Comparison of ENCODE assay signal across 29 cellular contexts in genomic region chr11:250274-250673, GRCh38. TPM values are rescaled to one million over a fixed set of nuclear protein-coding genes. Genes with fewer than 3 reads are reported as not detected.
A peak's percentile ranks its signal among the peaks of the same experiment; 100 is the strongest.
DNase-seq lines count a peak whose midpoint lies in the region; ATAC-seq, FAIRE-seq and TF ChIP-seq lines count a peak whose summit lies in the region.
"Had no signal": no experiment of that assay in that cellular context is flagged by ENCODE, and none has a peak within 500 bp of the region (broad histone marks: within the 10 kb centered on the region; RNA-seq: fewer than 3 reads in every experiment).

No MANE protein-coding gene starts in this region.

- H3K4me2 ChIP-seq in K562 (ENCODE audit: insufficient read depth, low read length) (no peak overlapping the region), osteoblast (ENCODE audit: insufficient read depth, low read length) (no peak overlapping the region)

- H3K9me1 ChIP-seq in K562 (ENCODE audit: control insufficient read depth, insufficient read depth, low read length) = no peaks in the 10 kb centered on the region

- H3K4me3 ChIP-seq in K562 (no peak overlapping the region), osteoblast (ENCODE audit: insufficient read depth, low read length) (no peak overlapping the region)
- H3K4me3 ChIP-seq: body of pancreas, GM23248, lower lobe of right lung, pancreas, SJSA1, suprapubic skin, upper lobe of right lung had no signal

- FAIRE-seq in K562 (lab: Jason Lieb, UNC) = no peak
- FAIRE-seq: A204.1, GM19239, pancreas had no signal

- H3K36me3 Mint-ChIP-seq in activated CD8-positive, alpha-beta T cell treated with anti-CD3 and anti-CD28 coated beads, Interleukin-2, amount 10 ng/mL, durations not matched to agents 7 days and 5 days (ENCODE audit: low read depth) = peaks cover 77% of the 10 kb centered on the region
- H3K36me3 Mint-ChIP-seq in activated CD8-positive, alpha-beta T cell treated with anti-CD3 and anti-CD28 coated beads for 36 hours (ENCODE audit: low read depth) = peaks cover 61% of the 10 kb centered on the region
- H3K36me3 Mint-ChIP-seq in HFFc6 (ENCODE audit: low read depth) (peaks cover 33% of the 10 kb centered on the region), osteocyte (ENCODE audit: unreplicated experiment) (peaks cover 55% of the 10 kb centered on the region)

- TF ChIP-seq CTCF in activated CD8-positive, alpha-beta T cell treated with anti-CD3 and anti-CD28 coated beads for 36 hours (IDR thresholded peaks at IDR 0.05) = no peak
- TF ChIP-seq CTCF in HFFc6 (IDR thresholded peaks at IDR 0.05) (no peak), K562 (IDR thresholded peaks at IDR 0.05 in 2 of 3, conservative IDR thresholded peaks at IDR 0.05 in 1 of 3; ENCODE audit: insufficient read depth in 2 of 3, low read depth in 1 of 3, low read length in 3 of 3) (no peak), osteocyte (IDR thresholded peaks at IDR 0.05) (no peak), osteoblast (IDR thresholded peaks at IDR 0.05; ENCODE audit: extremely low read depth, low read depth, low read length) (no peak)

- H3K27me3 ChIP-seq in K562 (ENCODE audit: control insufficient read depth in 2 of 2, insufficient read depth in 2 of 2, low read length in 2 of 2) (no peaks in the 10 kb centered on the region), osteoblast (ENCODE audit: insufficient read depth, low read length) (no peaks in the 10 kb centered on the region)
- H3K27me3 ChIP-seq: body of pancreas, pancreas, SJSA1, suprapubic skin, upper lobe of right lung had no signal

- CTCF ChIA-PET in activated CD8-positive, alpha-beta T cell treated with anti-CD3 and anti-CD28 coated beads, Interleukin-2, amount 10 ng/mL, durations not matched to agents 7 days and 5 days (lab: Charles Lee) = interaction anchor here (0.8 to 5.1 kb wide), 37 partner anchors 10 to 268 kb away, joined by 3 to 86 read pairs (median 9); partner anchors contain the start of genes BET1L, IFITM2, IFITM5 and NLRP6
- CTCF ChIA-PET in activated CD8-positive, alpha-beta T cell treated with anti-CD3 and anti-CD28 coated beads for 36 hours (lab: Charles Lee) = interaction anchor here (0.7 to 5.1 kb wide), 43 partner anchors 8 to 223 kb away, joined by 3 to 71 read pairs (median 10); partner anchors contain the start of genes ANO9, BET1L, IFITM2 and IFITM5
- CTCF ChIA-PET in K562 (lab: Yijun Ruan, JAX; ENCODE audit: low intra/inter-chr PET ratio) = interaction anchor here (0.6 to 1.1 kb wide), 2 partner anchors 40 to 111 kb away, joined by 3 read pairs; no protein-coding TSS in a partner anchor

- TF ChIP-seq POLR2A in K562 (conservative IDR thresholded peaks at IDR 0.05) = no peak

- in situ Hi-C loops in K562 (cut with MboI) = loop anchor here (5.0 kb wide), 1 partner anchor 107 kb away; no protein-coding TSS in a partner anchor

- no peaks in the 10 kb centered on the region for H3K27me3 Mint-ChIP-seq in activated CD8-positive, alpha-beta T cell treated with anti-CD3 and anti-CD28 coated beads, Interleukin-2, amount 10 ng/mL, durations not matched to agents 7 days and 5 days (ENCODE audit: low read depth)
- H3K27me3 Mint-ChIP-seq in activated CD8-positive, alpha-beta T cell treated with anti-CD3 and anti-CD28 coated beads for 36 hours = no peaks in the 10 kb centered on the region
- H3K27me3 Mint-ChIP-seq in HFFc6 (ENCODE audit: insufficient read depth) (no peaks in the 10 kb centered on the region; the same call in 1 of the 2 replicates), osteocyte (ENCODE audit: unreplicated experiment) (no peaks in the 10 kb centered on the region)
- H3K27me3 Mint-ChIP-seq: central memory CD8-positive, alpha-beta T cell; stimulated activated naive B cell treated with anti-CD40 and anti-IgM and Interleukin-4, amounts not matched to agents 10 μg/mL and 1 μg/mL and 100 μg/mL, for 72 hours had no signal

- H3K9ac ChIP-seq in K562 (ENCODE audit: insufficient read depth in 1 of 2, low read depth in 2 of 2, low read length in 2 of 2) = no peak overlapping the region
- H3K9ac ChIP-seq: GM23248 had no signal

- H4K20me1 ChIP-seq in K562 (replicated peaks; ENCODE audit: control insufficient read depth, insufficient read depth, low read length) (no peaks in the 10 kb centered on the region), osteoblast (ENCODE audit: insufficient read depth, low read length) (peaks cover 5% of the 10 kb centered on the region)

- no peak for DNase-seq in activated CD8-positive, alpha-beta T cell treated with anti-CD3 and anti-CD28 coated beads, Interleukin-2, amount 10 ng/mL, durations not matched to agents 7 days and 5 days
- DNase-seq in activated CD8-positive, alpha-beta T cell treated with anti-CD3 and anti-CD28 coated beads for 36 hours = no peak
- DNase-seq in HFFc6 (no peak), K562 (ENCODE audit: extremely low read depth in 1 of 4, low spot score in 3 of 4) (no peak), osteocyte (ENCODE audit: extremely low spot score, unreplicated experiment) (peak; percentile 51), hippocampal formation (lab: John Stamatoyannopoulos, UW) (no peak), osteoblast (ENCODE audit: insufficient read length, low spot score, missing footprints) (no peak), NCI-H345 treated with DMSO at 0.1 percent for 48 hours (lab: John Stamatoyannopoulos, UW; ENCODE audit: unreplicated experiment) (no peak)
- DNase-seq: activated gamma-delta T cell, DMS 273 treated with DMSO at 0.1 percent for 48 hours, kidney glomerular epithelial cell, NCI-H146, NCI-H226, upper lobe of right lung had no signal

- no TSS peak for BruUV-seq in K562 (replicated peaks; lab: Mats Ljungman, UMichigan)

- H2AFZ ChIP-seq in K562 (ENCODE audit: low read depth, low read length) (no peak overlapping the region), osteoblast (ENCODE audit: low read length) (no peak overlapping the region)
- H2AFZ ChIP-seq: GM23248 had no signal

- POLR2A ChIA-PET in activated CD8-positive, alpha-beta T cell treated with anti-CD3 and anti-CD28 coated beads, Interleukin-2, amount 10 ng/mL, durations not matched to agents 7 days and 5 days (lab: Charles Lee) = interaction anchor here (0.6 to 3.0 kb wide), 15 partner anchors 11 to 200 kb away, joined by 3 to 36 read pairs (median 5); partner anchors contain the start of genes BET1L, NLRP6, PGGHG and PSMD13
- POLR2A ChIA-PET in activated CD8-positive, alpha-beta T cell treated with anti-CD3 and anti-CD28 coated beads for 36 hours (lab: Charles Lee) = interaction anchor here (0.7 to 3.9 kb wide), 13 partner anchors 9 to 113 kb away, joined by 3 to 24 read pairs (median 6); partner anchors contain the start of genes IFITM2, NLRP6, PSMD13 and SIRT3
- POLR2A ChIA-PET in K562 (lab: Yijun Ruan, JAX) = interaction anchor here (0.6 to 2.0 kb wide), 11 partner anchors 10 to 216 kb away, joined by 3 to 9 read pairs (median 3); partner anchors contain the start of genes BET1L, PSMD13 and RIC8A

- H3K4me1 ChIP-seq in K562 (replicated peaks in 1 of 2; ENCODE audit: control insufficient read depth in 2 of 2, insufficient read depth in 2 of 2, low read length in 2 of 2) = no peaks in the 10 kb centered on the region
- no peaks in the 10 kb centered on the region for H3K4me1 ChIP-seq in osteoblast (ENCODE audit: insufficient read depth, low read length)
- H3K4me1 ChIP-seq: body of pancreas, lower lobe of right lung, pancreas, SJSA1, suprapubic skin, upper lobe of right lung had no signal

- WGBS in K562 (ENCODE audit: insufficient coverage, low coverage, missing lambda C conversion rate) = 85% methylated on average over 5 of the region's 5 CpGs

- peaks cover 86% of the 10 kb centered on the region for H3K36me3 ChIP-seq in K562 (ENCODE audit: control insufficient read depth, insufficient read depth, low read length)
- H3K36me3 ChIP-seq in osteoblast (ENCODE audit: insufficient read depth, low read length) = peaks cover 76% of the 10 kb centered on the region

- H3K9me3 ChIP-seq in K562 (replicated peaks; ENCODE audit: control insufficient read depth, insufficient read depth, low read depth, low read length) (no peaks in the 10 kb centered on the region), osteoblast (ENCODE audit: low read depth, low read length) (no peaks in the 10 kb centered on the region)
- H3K9me3 ChIP-seq: body of pancreas, lower lobe of right lung, pancreas, SJSA1, suprapubic skin, upper lobe of right lung had no signal

- H3K9me3 Mint-ChIP-seq in activated CD8-positive, alpha-beta T cell treated with anti-CD3 and anti-CD28 coated beads, Interleukin-2, amount 10 ng/mL, durations not matched to agents 7 days and 5 days (ENCODE audit: insufficient read depth) = no peaks in the 10 kb centered on the region
- no peaks in the 10 kb centered on the region for H3K9me3 Mint-ChIP-seq in activated CD8-positive, alpha-beta T cell treated with anti-CD3 and anti-CD28 coated beads for 36 hours
- no peaks in the 10 kb centered on the region for H3K9me3 Mint-ChIP-seq in HFFc6
- H3K9me3 Mint-ChIP-seq in osteocyte (ENCODE audit: unreplicated experiment) = no peaks in the 10 kb centered on the region
- H3K9me3 Mint-ChIP-seq: activated T-cell treated with anti-CD3 and anti-CD28 coated beads, Interleukin-2, amount 50 U/mL, for 4 hours; central memory CD8-positive, alpha-beta T cell; nephron; stimulated activated naive B cell treated with anti-CD40 and anti-IgM and Interleukin-4, amounts not matched to agents 10 μg/mL and 1 μg/mL and 100 μg/mL, for 72 hours had no signal

- TF ChIP-seq RAD21 in K562 (CRISPR knock-in tag; conservative IDR thresholded peaks at IDR 0.05 in 1 of 2, IDR thresholded peaks at IDR 0.05 in 1 of 2) = no peak

- peaks cover 21% of the 10 kb centered on the region for H3K4me1 Mint-ChIP-seq in activated CD8-positive, alpha-beta T cell treated with anti-CD3 and anti-CD28 coated beads, Interleukin-2, amount 10 ng/mL, durations not matched to agents 7 days and 5 days (ENCODE audit: low read depth)
- peaks cover 20% of the 10 kb centered on the region for H3K4me1 Mint-ChIP-seq in activated CD8-positive, alpha-beta T cell treated with anti-CD3 and anti-CD28 coated beads for 36 hours (ENCODE audit: low read depth)
- H3K4me1 Mint-ChIP-seq in HFFc6 (ENCODE audit: low read depth) = no peaks in the 10 kb centered on the region
- no peaks in the 10 kb centered on the region for H3K4me1 Mint-ChIP-seq in osteocyte (ENCODE audit: unreplicated experiment)
- H3K4me1 Mint-ChIP-seq: nephron had no signal

- no peak overlapping the region for H3K27ac ChIP-seq in K562 (ENCODE audit: extremely low read depth, low read depth, low read length)
- H3K27ac ChIP-seq in osteoblast (ENCODE audit: low read depth, low read length) = no peak overlapping the region
- H3K27ac ChIP-seq: body of pancreas, GM23248, lower lobe of right lung, pancreas, SJSA1, suprapubic skin, upper lobe of right lung had no signal

- H3K79me2 ChIP-seq in K562 (ENCODE audit: control insufficient read depth, insufficient read depth, low read length) = no peaks in the 10 kb centered on the region
- peaks cover 2% of the 10 kb centered on the region for H3K79me2 ChIP-seq in osteoblast (ENCODE audit: insufficient read depth, low read length)

- no peak overlapping the region for H3K4me3 Mint-ChIP-seq in activated CD8-positive, alpha-beta T cell treated with anti-CD3 and anti-CD28 coated beads, Interleukin-2, amount 10 ng/mL, durations not matched to agents 7 days and 5 days
- H3K4me3 Mint-ChIP-seq in activated CD8-positive, alpha-beta T cell treated with anti-CD3 and anti-CD28 coated beads for 36 hours = no peak overlapping the region
- H3K4me3 Mint-ChIP-seq in HFFc6 (no peak overlapping the region), osteocyte (ENCODE audit: unreplicated experiment) (no peak overlapping the region)
- H3K4me3 Mint-ChIP-seq: central memory CD8-positive, alpha-beta T cell; nephron; stimulated activated naive B cell treated with anti-CD40 and anti-IgM and Interleukin-4, amounts not matched to agents 10 μg/mL and 1 μg/mL and 100 μg/mL, for 72 hours had no signal

- H3K27ac Mint-ChIP-seq in activated CD8-positive, alpha-beta T cell treated with anti-CD3 and anti-CD28 coated beads, Interleukin-2, amount 10 ng/mL, durations not matched to agents 7 days and 5 days = peak overlapping the region; percentile 79
- no peak overlapping the region for H3K27ac Mint-ChIP-seq in activated CD8-positive, alpha-beta T cell treated with anti-CD3 and anti-CD28 coated beads for 36 hours
- peak overlapping the region; percentile 20; the same call in 1 of the 2 replicates for H3K27ac Mint-ChIP-seq in HFFc6
- no peak overlapping the region for H3K27ac Mint-ChIP-seq in osteocyte (ENCODE audit: unreplicated experiment)
- H3K27ac Mint-ChIP-seq: nephron; stimulated activated naive B cell treated with anti-CD40 and anti-IgM and Interleukin-4, amounts not matched to agents 10 μg/mL and 1 μg/mL and 100 μg/mL, for 72 hours had no signal

- intact Hi-C loops in activated CD8-positive, alpha-beta T cell treated with anti-CD3 and anti-CD28 coated beads for 36 hours (cut with micrococcal nuclease) = no loop called here
- intact Hi-C loops in K562 (cut with micrococcal nuclease) = no loop called here

- peak; percentile 23 for ATAC-seq in activated CD8-positive, alpha-beta T cell treated with anti-CD3 and anti-CD28 coated beads, Interleukin-2, amount 10 ng/mL, durations not matched to agents 7 days and 5 days
- no peak for ATAC-seq in activated CD8-positive, alpha-beta T cell treated with anti-CD3 and anti-CD28 coated beads for 36 hours
- peak; percentile 11; the same call in 2 of the 3 replicates for ATAC-seq in K562

- TF ChIP-seq EP300 in K562 (IDR thresholded peaks at IDR 0.05; ENCODE audit: low read length) = no peak

RNA-seq across cellular contexts. Expression of gene PSMD13, which starts 13.5 kb away (rescaled TPM):
- 100 to 1,000 TPM; 164 to 173 TPM for total RNA-seq in activated CD8-positive, alpha-beta T cell treated with anti-CD3 and anti-CD28 coated beads, Interleukin-2, amount 10 ng/mL, durations not matched to agents 7 days and 5 days
- total RNA-seq in activated CD8-positive, alpha-beta T cell treated with anti-CD3 and anti-CD28 coated beads for 36 hours = 100 to 1,000 TPM; 220 to 228 TPM
- 100 to 1,000 TPM; 167 to 180 (median 172) TPM for total RNA-seq in HFFc6 (2021; fragmentation: NEBNext Ultra II Directional; extraction: Animal tissue kit (Norgen Biotek cat#: 25700))
- 209 and 273 TPM in 2 replicates for total RNA-seq in K562 (2011; cell fraction: chromatin; rRNA removed; ENCODE audit: low replicate concordance)
- 153 and 159 TPM in 2 replicates for total RNA-seq in K562 (2011; cell fraction: nucleolus; rRNA removed)
- 172 and 176 TPM in 2 replicates for total RNA-seq in K562 (2011; cell fraction: nucleoplasm; rRNA removed)
- total RNA-seq in K562 (2014; rRNA removed) (279 and 309 TPM in 2 replicates), K562 (2014; rRNA removed; fragmentation: Illumina TruSeq; extraction: Trizol) (199 and 209 TPM in 2 replicates), K562 (2015; rRNA removed; fragmentation: Illumina TruSeq; extraction: Trizol) (176 and 185 TPM in 2 replicates), K562 (2021) (236 and 254 TPM in 2 replicates), osteocyte (115 and 126 TPM in 2 replicates), osteoblast (110 and 117 TPM in 2 replicates)
- polyA plus RNA-seq in K562 (2011; rRNA removed) (225 and 267 TPM in 2 replicates), K562 (2014; fragmentation: Illumina TruSeq; extraction: Trizol) (225 and 237 TPM in 2 replicates), K562 (2014; fragmentation: Nextera tagmentation; extraction: Ambion mirVana) (100 to 1,000 TPM; 370 to 383 TPM), K562 (2014; rRNA removed) (292 and 304 TPM in 2 replicates)
- polyA plus RNA-seq in K562 (2011; cell fraction: cytosol; rRNA removed) = 208 and 225 TPM in 2 replicates
- 238 and 252 TPM in 2 replicates for polyA plus RNA-seq in K562 (2011; cell fraction: nucleus; rRNA removed)
- polyA plus RNA-seq in K562 (2012) = 146 and 216 TPM in 2 replicates
- 144 and 174 TPM in 2 replicates for polyA minus RNA-seq in K562 (2011; rRNA and poly(A)+ RNA removed)
- 61.1 and 89.0 TPM in 2 replicates for polyA minus RNA-seq in K562 (2011; cell fraction: cytosol; rRNA and poly(A)+ RNA removed)
- 54.5 and 75.3 TPM in 2 replicates for polyA minus RNA-seq in K562 (2011; cell fraction: nucleus; rRNA and poly(A)+ RNA removed)

RNA-seq across cellular contexts. Expression of gene SIRT3, which starts 14.1 kb away (rescaled TPM):
- 10 to 100 TPM; 13.1 to 15.0 TPM for total RNA-seq in activated CD8-positive, alpha-beta T cell treated with anti-CD3 and anti-CD28 coated beads, Interleukin-2, amount 10 ng/mL, durations not matched to agents 7 days and 5 days
- 10 to 100 TPM; 27.7 to 32.1 TPM for total RNA-seq in activated CD8-positive, alpha-beta T cell treated with anti-CD3 and anti-CD28 coated beads for 36 hours
- total RNA-seq in HFFc6 (2021; fragmentation: NEBNext Ultra II Directional; extraction: Animal tissue kit (Norgen Biotek cat#: 25700)) = 10 to 100 TPM in 4 of 6 experiments, 1 to 10 TPM in 2; 8.0 to 10.9 (median 10.2) TPM
- 63.3 and 67.6 TPM in 2 replicates for total RNA-seq in K562 (2011; cell fraction: chromatin; rRNA removed; ENCODE audit: low replicate concordance)
- total RNA-seq in K562 (2011; cell fraction: nucleolus; rRNA removed) = 36.5 and 39.2 TPM in 2 replicates
- 42.6 and 50.4 TPM in 2 replicates for total RNA-seq in K562 (2011; cell fraction: nucleoplasm; rRNA removed)
- total RNA-seq in K562 (2014; rRNA removed) = 13.3 and 14.5 TPM in 2 replicates
- total RNA-seq in K562 (2014; rRNA removed; fragmentation: Illumina TruSeq; extraction: Trizol) = 8.6 and 8.7 TPM in 2 replicates
- 8.2 and 10.0 TPM in 2 replicates for total RNA-seq in K562 (2015; rRNA removed; fragmentation: Illumina TruSeq; extraction: Trizol)
- total RNA-seq in K562 (2021) = 14.9 and 15.2 TPM in 2 replicates
- polyA plus RNA-seq in K562 (2011; rRNA removed) = 21.0 and 21.2 TPM in 2 replicates
- 28.7 and 34.0 TPM in 2 replicates for polyA plus RNA-seq in K562 (2011; cell fraction: cytosol; rRNA removed)
- polyA plus RNA-seq in K562 (2011; cell fraction: nucleus; rRNA removed) = 35.7 and 37.1 TPM in 2 replicates
- polyA plus RNA-seq in K562 (2012) = 19.8 and 24.0 TPM in 2 replicates
- 18.4 and 20.5 TPM in 2 replicates for polyA plus RNA-seq in K562 (2014; fragmentation: Illumina TruSeq; extraction: Trizol)
- 1 to 10 TPM; 1.9 to 2.9 TPM for polyA plus RNA-seq in K562 (2014; fragmentation: Nextera tagmentation; extraction: Ambion mirVana)
- polyA plus RNA-seq in K562 (2014; rRNA removed) = 23.8 and 27.5 TPM in 2 replicates
- polyA minus RNA-seq in K562 (2011; rRNA and poly(A)+ RNA removed) = 15.4 and 17.4 TPM in 2 replicates
- polyA minus RNA-seq in K562 (2011; cell fraction: cytosol; rRNA and poly(A)+ RNA removed) = 5.5 and 16.2 TPM in 2 replicates
- 10.7 and 13.6 TPM in 2 replicates for polyA minus RNA-seq in K562 (2011; cell fraction: nucleus; rRNA and poly(A)+ RNA removed)
- total RNA-seq in osteocyte = 23.2 and 25.7 TPM in 2 replicates
- total RNA-seq in osteoblast = 10.9 and 11.2 TPM in 2 replicates

RNA-seq across cellular contexts. Expression of gene NLRP6, which starts 27.9 kb away (rescaled TPM):
- 10 to 100 TPM; 29.7 to 30.8 TPM for total RNA-seq in activated CD8-positive, alpha-beta T cell treated with anti-CD3 and anti-CD28 coated beads, Interleukin-2, amount 10 ng/mL, durations not matched to agents 7 days and 5 days
- 1 to 10 TPM; 3.3 to 3.4 TPM for total RNA-seq in activated CD8-positive, alpha-beta T cell treated with anti-CD3 and anti-CD28 coated beads for 36 hours
- not detected for total RNA-seq in HFFc6 (2021; fragmentation: NEBNext Ultra II Directional; extraction: Animal tissue kit (Norgen Biotek cat#: 25700))
- total RNA-seq in K562 (2011; cell fraction: chromatin; rRNA removed; ENCODE audit: low replicate concordance) = 0.51 TPM in 1 of 2 replicates, not detected in the other
- total RNA-seq in K562 (2011; cell fraction: nucleolus; rRNA removed) = 0.26 and 0.67 TPM in 2 replicates
- total RNA-seq in K562 (2011; cell fraction: nucleoplasm; rRNA removed) = 0.22 and 0.46 TPM in 2 replicates
- 0.08 and 0.14 TPM in 2 replicates for total RNA-seq in K562 (2014; rRNA removed)
- not detected in 2 replicates for total RNA-seq in K562 (2014; rRNA removed; fragmentation: Illumina TruSeq; extraction: Trizol)
- total RNA-seq in K562 (2015; rRNA removed; fragmentation: Illumina TruSeq; extraction: Trizol) = not detected in 2 replicates
- total RNA-seq in K562 (2021) = 0.18 TPM in 1 of 2 replicates, not detected in the other
- 0.03 TPM in 1 of 2 replicates, not detected in the other for polyA plus RNA-seq in K562 (2011; rRNA removed)
- 0.03 TPM in 1 of 2 replicates, not detected in the other for polyA plus RNA-seq in K562 (2011; cell fraction: cytosol; rRNA removed)
- polyA plus RNA-seq in K562 (2011; cell fraction: nucleus; rRNA removed) = 0.06 TPM in 2 replicates
- polyA plus RNA-seq in K562 (2012) = 0.42 and 0.73 TPM in 2 replicates
- polyA plus RNA-seq in K562 (2014; fragmentation: Illumina TruSeq; extraction: Trizol) = not detected in 2 replicates
- not detected for polyA plus RNA-seq in K562 (2014; fragmentation: Nextera tagmentation; extraction: Ambion mirVana)
- polyA plus RNA-seq in K562 (2014; rRNA removed) = 0.15 and 0.16 TPM in 2 replicates
- polyA minus RNA-seq in K562 (2011; rRNA and poly(A)+ RNA removed) = not detected in 2 replicates
- not detected in 2 replicates for polyA minus RNA-seq in K562 (2011; cell fraction: cytosol; rRNA and poly(A)+ RNA removed)
- polyA minus RNA-seq in K562 (2011; cell fraction: nucleus; rRNA and poly(A)+ RNA removed) = 0.11 TPM in 1 of 2 replicates, not detected in the other
- not detected in 2 replicates for total RNA-seq in osteocyte
- total RNA-seq in osteoblast = not detected in 2 replicates
- total RNA-seq: fibroblast of villous mesenchyme, GM23248, HT-29, renal cortical epithelial cell, SJSA1 had no signal
- polyA plus RNA-seq: GM23248 had no signal

RNA-seq across cellular contexts. Expression of gene PGGHG, which starts 38.7 kb away (rescaled TPM):
- total RNA-seq in activated CD8-positive, alpha-beta T cell treated with anti-CD3 and anti-CD28 coated beads, Interleukin-2, amount 10 ng/mL, durations not matched to agents 7 days and 5 days = 100 to 1,000 TPM; 487 to 541 TPM
- 100 to 1,000 TPM; 298 to 308 TPM for total RNA-seq in activated CD8-positive, alpha-beta T cell treated with anti-CD3 and anti-CD28 coated beads for 36 hours
- total RNA-seq in HFFc6 (2021; fragmentation: NEBNext Ultra II Directional; extraction: Animal tissue kit (Norgen Biotek cat#: 25700)) = 10 to 100 TPM in 4 of 6 experiments, 1 to 10 TPM in 2; 9.7 to 12.2 (median 11.4) TPM
- total RNA-seq in K562 (2011; cell fraction: chromatin; rRNA removed; ENCODE audit: low replicate concordance) = 121 and 331 TPM in 2 replicates
- 233 and 250 TPM in 2 replicates for total RNA-seq in K562 (2011; cell fraction: nucleolus; rRNA removed)
- total RNA-seq in K562 (2011; cell fraction: nucleoplasm; rRNA removed) = 139 and 152 TPM in 2 replicates
- 25.7 and 34.3 TPM in 2 replicates for total RNA-seq in K562 (2014; rRNA removed)
- 3.3 and 5.1 TPM in 2 replicates for total RNA-seq in K562 (2014; rRNA removed; fragmentation: Illumina TruSeq; extraction: Trizol)
- total RNA-seq in K562 (2015; rRNA removed; fragmentation: Illumina TruSeq; extraction: Trizol) = 13.8 and 15.2 TPM in 2 replicates
- total RNA-seq in K562 (2021) = 55.9 and 73.1 TPM in 2 replicates
- polyA plus RNA-seq in K562 (2011; rRNA removed) = 18.1 and 48.0 TPM in 2 replicates
- 11.1 and 18.3 TPM in 2 replicates for polyA plus RNA-seq in K562 (2011; cell fraction: cytosol; rRNA removed)
- polyA plus RNA-seq in K562 (2011; cell fraction: nucleus; rRNA removed) = 636 and 650 TPM in 2 replicates
- 54.9 and 131 TPM in 2 replicates for polyA plus RNA-seq in K562 (2012)
- polyA plus RNA-seq in K562 (2014; fragmentation: Illumina TruSeq; extraction: Trizol) = 18.3 and 23.2 TPM in 2 replicates
- polyA plus RNA-seq in K562 (2014; fragmentation: Nextera tagmentation; extraction: Ambion mirVana) = under 1 TPM; 0.38 to 0.84 TPM
- polyA plus RNA-seq in K562 (2014; rRNA removed) = 74.2 and 85.1 TPM in 2 replicates
- polyA minus RNA-seq in K562 (2011; rRNA and poly(A)+ RNA removed) = 2.3 TPM in 2 replicates
- 4.9 and 8.6 TPM in 2 replicates for polyA minus RNA-seq in K562 (2011; cell fraction: cytosol; rRNA and poly(A)+ RNA removed)
- polyA minus RNA-seq in K562 (2011; cell fraction: nucleus; rRNA and poly(A)+ RNA removed) = 43.4 and 50.0 TPM in 2 replicates
- total RNA-seq in osteocyte = 39.9 and 43.4 TPM in 2 replicates
- total RNA-seq in osteoblast = 7.7 and 8.7 TPM in 2 replicates

RNA-seq across cellular contexts. Expression of gene RIC8A, which starts 42.8 kb away (rescaled TPM):
- 100 to 1,000 TPM; 121 to 126 TPM for total RNA-seq in activated CD8-positive, alpha-beta T cell treated with anti-CD3 and anti-CD28 coated beads, Interleukin-2, amount 10 ng/mL, durations not matched to agents 7 days and 5 days
- total RNA-seq in activated CD8-positive, alpha-beta T cell treated with anti-CD3 and anti-CD28 coated beads for 36 hours = 100 to 1,000 TPM in 1 of 2 experiments, 10 to 100 TPM in 1; 96.5 to 108 TPM
- total RNA-seq in HFFc6 (2021; fragmentation: NEBNext Ultra II Directional; extraction: Animal tissue kit (Norgen Biotek cat#: 25700)) = 100 to 1,000 TPM; 163 to 194 (median 164) TPM
- total RNA-seq in K562 (2011; cell fraction: chromatin; rRNA removed; ENCODE audit: low replicate concordance) = 113 and 349 TPM in 2 replicates
- total RNA-seq in K562 (2011; cell fraction: nucleolus; rRNA removed) = 221 and 252 TPM in 2 replicates
- total RNA-seq in K562 (2011; cell fraction: nucleoplasm; rRNA removed) = 129 and 148 TPM in 2 replicates
- total RNA-seq in K562 (2014; rRNA removed) = 92.6 and 135 TPM in 2 replicates
- 43.5 and 50.6 TPM in 2 replicates for total RNA-seq in K562 (2014; rRNA removed; fragmentation: Illumina TruSeq; extraction: Trizol)
- 85.8 and 86.3 TPM in 2 replicates for total RNA-seq in K562 (2015; rRNA removed; fragmentation: Illumina TruSeq; extraction: Trizol)
- total RNA-seq in K562 (2021) = 103 and 108 TPM in 2 replicates
- 72.1 and 81.8 TPM in 2 replicates for polyA plus RNA-seq in K562 (2011; rRNA removed)
- polyA plus RNA-seq in K562 (2011; cell fraction: cytosol; rRNA removed) = 86.8 and 148 TPM in 2 replicates
- 298 and 428 TPM in 2 replicates for polyA plus RNA-seq in K562 (2011; cell fraction: nucleus; rRNA removed)
- 79.6 and 101 TPM in 2 replicates for polyA plus RNA-seq in K562 (2012)
- polyA plus RNA-seq in K562 (2014; fragmentation: Illumina TruSeq; extraction: Trizol) = 88.1 and 93.2 TPM in 2 replicates
- 10 to 100 TPM; 10.7 to 13.6 TPM for polyA plus RNA-seq in K562 (2014; fragmentation: Nextera tagmentation; extraction: Ambion mirVana)
- polyA plus RNA-seq in K562 (2014; rRNA removed) = 69.6 and 109 TPM in 2 replicates
- polyA minus RNA-seq in K562 (2011; rRNA and poly(A)+ RNA removed) = 54.7 and 72.9 TPM in 2 replicates
- polyA minus RNA-seq in K562 (2011; cell fraction: cytosol; rRNA and poly(A)+ RNA removed) = 45.9 and 91.2 TPM in 2 replicates
- polyA minus RNA-seq in K562 (2011; cell fraction: nucleus; rRNA and poly(A)+ RNA removed) = 83.9 and 102 TPM in 2 replicates
- 105 and 125 TPM in 2 replicates for total RNA-seq in osteocyte
- total RNA-seq in osteoblast = 128 and 134 TPM in 2 replicates

Comparison
In these comparisons a context has a peak if more than half of its experiments do, and no peak if none do; other contexts are left out.
1. H3K27ac Mint-ChIP-seq: peak in activated CD8-positive, alpha-beta T cell treated with anti-CD3 and anti-CD28 coated beads, Interleukin-2, amount 10 ng/mL, durations not matched to agents 7 days and 5 days (single experiment) and HFFc6 (single experiment); none in activated CD8-positive, alpha-beta T cell treated with anti-CD3 and anti-CD28 coated beads for 36 hours (single experiment) and osteocyte (single experiment).
2. RNA of gene NLRP6, which starts 27.9 kb away (total RNA-seq): 29.7 to 30.8 TPM in activated CD8-positive, alpha-beta T cell treated with anti-CD3 and anti-CD28 coated beads, Interleukin-2, amount 10 ng/mL, durations not matched to agents 7 days and 5 days; 3.3 to 3.4 TPM in activated CD8-positive, alpha-beta T cell treated with anti-CD3 and anti-CD28 coated beads for 36 hours, 0.08 to 0.67 TPM in K562, not detected in HFFc6, not detected in osteocyte and not detected in osteoblast; every median in the first group is over 4 times any median in the second.